Comparison of ENCODE assay signal across 13 cellular contexts in genomic region chr2:238140721-238141540, GRCh38. TPM values are rescaled to one million over a fixed set of nuclear protein-coding genes. Genes with fewer than 3 reads are reported as not detected.
"Had no signal": no experiment of that assay in that cellular context is flagged by ENCODE, and none has a peak within 500 bp of the region (broad histone marks: within the 10 kb centered on the region; RNA-seq: fewer than 3 reads in every experiment).

No MANE protein-coding gene starts in this region.

- ATAC-seq: effector memory CD8-positive, alpha-beta T cell had no signal

- H3K27ac ChIP-seq: lower lobe of right lung, neutrophil, thyroid gland, uterus had no signal

- H3K9me3 ChIP-seq: lower lobe of right lung, neutrophil, thyroid gland, uterus had no signal

- H3K4me1 ChIP-seq: uterus had no signal

- H3K27me3 ChIP-seq: neutrophil, thyroid gland, uterus had no signal

- H3K36me3 ChIP-seq: lower lobe of right lung, neutrophil, thyroid gland, uterus had no signal

- DNase-seq: activated CD4-positive, alpha-beta T cell treated with anti-CD3 and anti-CD28 coated beads for 48 hours; activated naive CD4-positive, alpha-beta T cell treated with Interleukin-2 at 50 U/mL for 16 hours; central memory CD4-positive, alpha-beta T cell; effector memory CD8-positive, alpha-beta T cell; hippocampal formation; naive thymus-derived CD4-positive, alpha-beta T cell; T-helper 9 cell; uterus had no signal

- H3K4me3 ChIP-seq: lower lobe of right lung, smooth muscle cell, thyroid gland, uterus had no signal

RNA-seq across cellular contexts. Expression of gene KLHL30, which starts 2.5 kb away (rescaled TPM):
- total RNA-seq: activated T-helper 1 cell treated with anti-CD3 and anti-CD28 coated beads, Interleukin-12 subunit alpha, Interleukin-12 subunit beta, Interleukin-2, Interleukin-4 antibody, amounts not matched to agents 30 ng/mL and 10 ng/mL and 1 ng/mL, durations not matched to agents 14 hours and 24 hours and 36 hours; naive thymus-derived CD4-positive, alpha-beta T cell had no signal

RNA-seq across cellular contexts. Expression of gene ERFE, which starts 17.8 kb away (rescaled TPM):
- total RNA-seq: activated T-helper 1 cell treated with anti-CD3 and anti-CD28 coated beads, Interleukin-12 subunit alpha, Interleukin-12 subunit beta, Interleukin-2, Interleukin-4 antibody, amounts not matched to agents 30 ng/mL and 10 ng/mL and 1 ng/mL, durations not matched to agents 14 hours and 24 hours and 36 hours; lower lobe of right lung; smooth muscle cell had no signal
